Comparison of ENCODE assay signal across 10 cellular contexts in the genomic region with DNA sequence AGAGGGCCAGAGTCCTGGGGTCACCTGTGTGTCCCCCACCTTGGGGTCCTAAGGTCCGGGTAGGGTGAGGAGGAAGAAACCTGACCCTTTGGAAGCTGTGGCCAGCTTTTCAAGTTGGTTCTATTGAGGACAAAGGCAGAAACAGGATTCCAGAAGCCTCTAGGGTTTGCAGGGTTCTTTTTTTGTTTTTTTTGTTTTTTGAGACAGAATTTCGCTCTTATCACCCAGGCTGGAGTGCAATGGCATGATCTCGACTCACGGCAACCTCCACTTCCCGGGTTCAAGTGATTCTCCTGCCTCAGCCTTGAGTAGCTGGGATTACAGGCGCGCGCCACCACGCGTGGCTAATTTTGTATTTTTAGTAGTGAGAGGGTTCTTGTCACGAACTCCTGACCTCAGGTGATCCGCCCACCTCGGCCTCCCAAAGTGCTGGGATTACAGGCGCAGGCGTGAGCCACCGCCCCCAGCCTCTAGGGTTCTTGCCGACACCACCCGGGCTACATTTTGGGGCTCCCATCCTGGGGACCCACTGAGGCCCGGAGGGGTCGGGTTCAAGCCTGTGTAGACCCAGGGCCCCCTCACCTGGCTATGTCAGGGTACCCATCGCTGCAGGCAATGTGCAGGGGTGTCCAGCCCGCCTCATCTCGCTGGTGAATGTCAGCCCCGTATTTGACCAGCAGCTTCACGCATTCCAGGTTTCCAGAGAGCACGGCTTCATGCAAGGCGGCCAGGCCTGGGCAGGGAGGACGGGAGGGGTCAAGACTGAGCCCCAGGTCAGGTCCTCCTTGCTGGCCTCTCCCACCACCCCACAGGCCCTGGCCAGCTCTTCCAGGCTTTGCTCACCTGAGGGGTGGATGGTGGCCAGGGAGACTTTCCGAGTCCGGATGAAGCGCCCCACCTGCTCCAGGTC. TPM values are rescaled to one million over a fixed set of nuclear protein-coding genes. Genes with fewer than 3 reads are reported as not detected.
DNase-seq lines count a peak whose midpoint lies in the region; ATAC-seq and TF ChIP-seq lines count a peak whose summit lies in the region.
"Had no signal": no experiment of that assay in that cellular context is flagged by ENCODE, and none has a peak within 500 bp of the region (broad histone marks: within the 10 kb centered on the region; RNA-seq: fewer than 3 reads in every experiment).

No MANE protein-coding gene starts in this region.

- WGBS in heart right ventricle, 2 donors: 85 to 87% methylated on average over 31 of the region's 31 CpGs
- 82 to 85% methylated on average over 24 to 31 of the region's 31 CpGs for WGBS in body of pancreas, 2 donors
- no CpG with 5 or more reads among the region's 31 CpGs for WGBS in mesendoderm (ENCODE audit: extremely low coverage, insufficient coverage, low lambda C conversion rate)
- WGBS in urinary bladder: 81% methylated on average over 31 of the region's 31 CpGs

- no peak for ATAC-seq in heart right ventricle
- ATAC-seq in Right ventricle myocardium superior (ENCODE audit: poor library complexity): no peak
- no peak for ATAC-seq in body of pancreas
- ATAC-seq in esophagus mucosa: no peak
- no peak for ATAC-seq in HG03045 (IDR thresholded peaks at IDR 0.05; ENCODE audit: unreplicated experiment)

- H3K4me1 ChIP-seq in heart right ventricle: peaks cover 12 to 37% (median 26%) of the 10 kb centered on the region in 9 donors
- peaks cover 24% of the 10 kb centered on the region for H3K4me1 ChIP-seq in body of pancreas
- H3K4me1 ChIP-seq in mesendoderm (ENCODE audit: control insufficient read depth, low read depth, low read length): peaks cover 4% of the 10 kb centered on the region
- no peaks in the 10 kb centered on the region for H3K4me1 ChIP-seq in urinary bladder (ENCODE audit: insufficient read depth)

- peak overlapping the region; percentile 80 for H3K23ac ChIP-seq in mesendoderm (ENCODE audit: low read length)

- peak overlapping the region; percentile 83 for H3K18ac ChIP-seq in mesendoderm (ENCODE audit: low read length)

- H3K79me2 ChIP-seq in mesendoderm (ENCODE audit: control insufficient read depth, insufficient read depth, low read length): peaks cover 4% of the 10 kb centered on the region

- H3K4me3 ChIP-seq in heart right ventricle (peak overlapping the region; percentile 60 to 94 (median 88)), body of pancreas (peak overlapping the region in 1 of 2 donors; percentile 22), mesendoderm (ENCODE audit: low read length) (peak overlapping the region; percentile 90), urinary bladder (ENCODE audit: low read depth, low read length) (peak overlapping the region; percentile 88)

- H3K9me3 ChIP-seq in heart right ventricle: no peaks in the 10 kb centered on the region
- H3K9me3 ChIP-seq in body of pancreas: no peaks in the 10 kb centered on the region

- H3K36me3 ChIP-seq in heart right ventricle (peaks cover 0 to 5% (median 0%) of the 10 kb centered on the region in 9 donors), body of pancreas (replicated peaks in 1 of 2; ENCODE audit: insufficient read depth in 1 of 2, low read depth in 2 of 2) (no peaks in the 10 kb centered on the region), mesendoderm (ENCODE audit: control insufficient read depth, insufficient read depth, low read length) (no peaks in the 10 kb centered on the region), urinary bladder (ENCODE audit: insufficient read depth) (no peaks in the 10 kb centered on the region)

- H3K9ac ChIP-seq in mesendoderm (ENCODE audit: low read length): peak overlapping the region; percentile 90

- H3K27ac ChIP-seq in heart right ventricle (peak overlapping the region in 9 of 10 donors; percentile 89 to 99 (median 94)), body of pancreas (peak overlapping the region; percentile 87 to 95 (median 92)), mesendoderm (ENCODE audit: low read depth, low read length) (peak overlapping the region; percentile 87), urinary bladder (ENCODE audit: low read depth) (no peak overlapping the region)

- TF ChIP-seq POLR2A in body of pancreas (IDR thresholded peaks at IDR 0.05): no peak

- H3K27me3 ChIP-seq in heart right ventricle (no peaks in the 10 kb centered on the region), body of pancreas (no peaks in the 10 kb centered on the region), mesendoderm (ENCODE audit: insufficient read depth, low read length, poor library complexity) (no peaks in the 10 kb centered on the region)

- no peak overlapping the region for H2BK120ac ChIP-seq in mesendoderm (ENCODE audit: low read depth, low read length)

- peak overlapping the region; percentile 96 for H3K4ac ChIP-seq in mesendoderm (ENCODE audit: low read depth, low read length)

- H3K79me1 ChIP-seq in mesendoderm (ENCODE audit: low read length): peaks cover 14% of the 10 kb centered on the region

- peak overlapping the region; percentile 95 for H3K56ac ChIP-seq in mesendoderm (ENCODE audit: low read length)

- no peak for DNase-seq in heart right ventricle
- DNase-seq in Right ventricle myocardium superior: no peak
- DNase-seq in body of pancreas: no peak
- no peak for DNase-seq in mesendoderm
- no peak for DNase-seq in posterior cingulate gyrus
- DNase-seq: NK-92 treated with Interleukin-12 subunit alpha and Interleukin-12 subunit beta, amount 100 ng/mL, for 24 hours had no signal

- H4K5ac ChIP-seq in mesendoderm (ENCODE audit: low read length): no peak overlapping the region

- TF ChIP-seq CTCF in heart right ventricle (IDR thresholded peaks at IDR 0.05) (no peak), body of pancreas (IDR thresholded peaks at IDR 0.05) (no peak)

- H2BK15ac ChIP-seq in mesendoderm (replicated peaks; ENCODE audit: low read depth): no peak overlapping the region

- intact Hi-C loops in heart right ventricle (cut with DNase I) (loop anchor here in 1 of 10 donors (5.0 kb wide), 1 partner anchor 38 kb away; the partner anchor contains the start of gene ARHGDIA), Right ventricle myocardium superior (cut with DNase I) (no loop called here), body of pancreas (cut with DNase I) (no loop called here), posterior cingulate gyrus (cut with DNase I) (loop anchor here (1.0 kb wide), 1 partner anchor 26 kb away; the partner anchor contains the start of gene P4HB)

- peak overlapping the region; percentile 50 for H2BK5ac ChIP-seq in mesendoderm (ENCODE audit: low read length)

- H3K4me2 ChIP-seq in mesendoderm (ENCODE audit: low read length): peak overlapping the region; percentile 58

- H4K8ac ChIP-seq in mesendoderm (ENCODE audit: low read depth, low read length): no peak overlapping the region

- H2AK5ac ChIP-seq in mesendoderm (ENCODE audit: low read length): peak overlapping the region; percentile 96

RNA-seq across cellular contexts. Expression of gene PPP1R27, which starts 0.7 kb away (rescaled TPM):
- total RNA-seq in heart right ventricle (under 1 TPM in 1 of 10 donors, not detected in 9; 0.31 TPM), Right ventricle myocardium superior (not detected), body of pancreas (not detected), urinary bladder (not detected), esophagus mucosa (0.24 TPM)
- polyA plus RNA-seq in heart right ventricle (under 1 TPM in 1 of 2 donors, not detected in 1; 0.14 TPM), urinary bladder (not detected)
- polyA plus RNA-seq in mesendoderm (2013, experiment 1 of 2): 0.35 TPM
- polyA plus RNA-seq in mesendoderm (2013, experiment 2 of 2): 0.42 TPM

RNA-seq across cellular contexts. Expression of gene MCRIP1, which starts 1.1 kb away (rescaled TPM):
- total RNA-seq in heart right ventricle (100 to 1,000 TPM in 2 of 10 donors, 10 to 100 TPM in 8; 75.1 to 105 (median 88.8) TPM), Right ventricle myocardium superior (104 TPM), body of pancreas (10 to 100 TPM; 46.1 to 65.6 TPM), urinary bladder (43.8 TPM), esophagus mucosa (18.7 TPM)
- polyA plus RNA-seq in heart right ventricle (100 to 1,000 TPM; 199 to 239 TPM), urinary bladder (190 TPM)
- polyA plus RNA-seq in mesendoderm (2013, experiment 1 of 2): 85.9 TPM
- 90.6 TPM for polyA plus RNA-seq in mesendoderm (2013, experiment 2 of 2)

RNA-seq across cellular contexts. Expression of gene P4HB, which starts 26.2 kb away (rescaled TPM):
- total RNA-seq in heart right ventricle: 100 to 1,000 TPM; 244 to 801 (median 332) TPM
- 100 to 1,000 TPM; 284 to 536 TPM for polyA plus RNA-seq in heart right ventricle
- total RNA-seq in Right ventricle myocardium superior: 309 TPM
- total RNA-seq in body of pancreas: 1,000 to 10,000 TPM; 1,462 to 4,394 TPM
- 490 TPM for polyA plus RNA-seq in mesendoderm (2013, experiment 1 of 2)
- polyA plus RNA-seq in mesendoderm (2013, experiment 2 of 2): 503 TPM
- 262 TPM for total RNA-seq in urinary bladder
- 367 TPM for polyA plus RNA-seq in urinary bladder
- 812 TPM for total RNA-seq in esophagus mucosa

RNA-seq across cellular contexts. Expression of gene GCGR, which starts 30.2 kb away (rescaled TPM):
- total RNA-seq in heart right ventricle (not detected), Right ventricle myocardium superior (not detected), body of pancreas (1 to 10 TPM in 1 of 2 donors, under 1 TPM in 1; 0.52 to 5.3 TPM), urinary bladder (not detected), esophagus mucosa (0.08 TPM)
- polyA plus RNA-seq in heart right ventricle (under 1 TPM in 1 of 2 donors, not detected in 1; 0.03 TPM), urinary bladder (0.16 TPM)
- polyA plus RNA-seq in mesendoderm (2013, experiment 1 of 2): 0.14 TPM
- not detected for polyA plus RNA-seq in mesendoderm (2013, experiment 2 of 2)
- total RNA-seq: myocyte had no signal

RNA-seq across cellular contexts. Expression of gene ARHGDIA, which starts 37.0 kb away (rescaled TPM):
- total RNA-seq in heart right ventricle (100 to 1,000 TPM in 7 of 10 donors, 10 to 100 TPM in 3; 89.9 to 263 (median 110) TPM), Right ventricle myocardium superior (113 TPM), body of pancreas (100 to 1,000 TPM; 109 to 141 TPM), urinary bladder (31.0 TPM), esophagus mucosa (300 TPM)
- polyA plus RNA-seq in heart right ventricle (100 to 1,000 TPM in 1 of 2 donors, 10 to 100 TPM in 1; 97.2 to 251 TPM), urinary bladder (277 TPM)
- polyA plus RNA-seq in mesendoderm (2013, experiment 1 of 2): 315 TPM
- 325 TPM for polyA plus RNA-seq in mesendoderm (2013, experiment 2 of 2)
